In the genomic region with DNA sequence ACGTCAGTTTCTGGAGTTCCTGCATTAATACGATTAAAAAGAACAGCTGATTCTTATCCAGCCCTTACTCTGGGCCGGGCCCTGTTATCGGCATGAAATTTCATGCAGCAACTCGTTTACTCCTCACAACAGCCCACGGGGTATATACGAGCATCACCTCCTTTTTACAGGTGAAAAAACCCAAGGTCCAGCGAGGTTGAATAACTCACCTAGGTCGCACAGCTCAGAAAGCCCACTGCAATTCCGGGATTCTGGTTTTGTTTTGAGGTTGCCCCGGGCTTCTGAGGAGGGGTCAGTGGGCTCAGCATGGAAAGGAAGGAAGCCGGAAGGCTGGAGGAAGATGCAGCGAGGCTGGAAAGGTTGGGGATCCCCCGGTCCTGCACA, we compare ENCODE assay signal across 12 cellular contexts. TPM values are rescaled to one million over a fixed set of nuclear protein-coding genes. Genes with fewer than 3 reads are reported as not detected.
DNase-seq lines count a peak whose midpoint lies in the region; ATAC-seq and TF ChIP-seq lines count a peak whose summit lies in the region.
"Had no signal": no experiment of that assay in that cellular context is flagged by ENCODE, and none has a peak within 500 bp of the region (broad histone marks: within the 10 kb centered on the region; RNA-seq: fewer than 3 reads in every experiment).

No MANE protein-coding gene starts in this region.

- H3K79me2 ChIP-seq in mammary epithelial cell (ENCODE audit: insufficient read depth, low read length): peaks cover 24% of the 10 kb centered on the region

- H3K4me3 ChIP-seq in mammary epithelial cell (replicated peaks in 1 of 3; ENCODE audit: insufficient read depth in 1 of 3, low read depth in 2 of 3, low read length in 3 of 3) (peak overlapping the region; percentile 62 to 78 (median 76)), upper lobe of right lung (peak overlapping the region; percentile 3)
- H3K4me3 ChIP-seq: adrenal gland had no signal

- H3K27me3 ChIP-seq in mammary epithelial cell (ENCODE audit: insufficient read depth, low read length) (no peaks in the 10 kb centered on the region), layer of hippocampus (ENCODE audit: control insufficient read depth, insufficient read depth, low read length) (no peaks in the 10 kb centered on the region), upper lobe of right lung (peaks cover 76% of the 10 kb centered on the region)

- in situ Hi-C loops in mammary epithelial cell (cut with MboI; ENCODE audit: low sequenced_read_pairs in 2 of 2) (no loop called here), ACHN (cut with HindIII; ENCODE audit: low pct_ligation_motif_present, low pct_unique_long_range_greater_than_20kb, low sequenced_read_pairs) (no loop called here)

- BruUV-seq in mammary epithelial cell (replicated peaks; lab: Mats Ljungman, UMichigan): TSS peak; percentile 48

- CTCF ChIA-PET in mammary epithelial cell (lab: Charles Lee; ENCODE audit: low non-redundant PET): no interaction called here

- no peak for ATAC-seq in upper lobe of right lung
- ATAC-seq in HG03097 (IDR thresholded peaks at IDR 0.05; ENCODE audit: low FRiP score, unreplicated experiment): no peak

- no peak for TF ChIP-seq CTCF in mammary epithelial cell (conservative IDR thresholded peaks at IDR 0.05 in 1 of 2, IDR thresholded peaks at IDR 0.05 in 1 of 2; ENCODE audit: extremely low read depth in 1 of 2, insufficient read depth in 1 of 2, low read depth in 1 of 2, low read length in 2 of 2)
- no peak for TF ChIP-seq CTCF in upper lobe of right lung (IDR thresholded peaks at IDR 0.05)

- peak overlapping the region; percentile 66 for H3K27ac ChIP-seq in mammary epithelial cell (ENCODE audit: insufficient read depth, low read depth, low read length)
- peak overlapping the region; percentile 89 for H3K27ac ChIP-seq in layer of hippocampus (ENCODE audit: low read depth, low read length)
- H3K27ac ChIP-seq in upper lobe of right lung: no peak overlapping the region
- H3K27ac ChIP-seq: adrenal gland; BLaER1 treated with 17β-estradiol and CSF1 and Interleukin-3, amounts not matched to agents 10 nM and 100 nM had no signal

- intact Hi-C loops in mammary epithelial cell (cut with micrococcal nuclease) (loop anchor here (1.0 kb wide), 1 partner anchor 31 kb away; no protein-coding TSS in a partner anchor), upper lobe of right lung (cut with DNase I) (no loop called here)

- H4K20me1 ChIP-seq in mammary epithelial cell (ENCODE audit: insufficient read depth, low read length): no peaks in the 10 kb centered on the region

- peak overlapping the region; percentile 92 for H2AFZ ChIP-seq in mammary epithelial cell (ENCODE audit: low read depth, low read length)

- DNase-seq in activated effector memory CD4-positive, alpha-beta T cell treated with Interleukin-2 at 50 U/mL for 16 hours: peak; percentile 1
- DNase-seq in activated effector memory CD4-positive, alpha-beta T cell treated with anti-CD3 and anti-CD28 coated beads, Interleukin-2, amount 50 U/mL, for 16 hours: no peak
- DNase-seq in mammary epithelial cell (peak; percentile 36), upper lobe of right lung (no peak), ACHN (no peak), NCI-H1105 (lab: John Stamatoyannopoulos, UW) (no peak)
- DNase-seq: adrenal gland had no signal

- peak overlapping the region; percentile 55 for H3K9ac ChIP-seq in mammary epithelial cell (ENCODE audit: insufficient read depth, low read length)
- H3K9ac ChIP-seq: BLaER1 treated with 17β-estradiol and CSF1 and Interleukin-3, amounts not matched to agents 10 nM and 100 nM had no signal

- WGBS in mammary epithelial cell (ENCODE audit: low coverage, missing lambda C conversion rate): 0% methylated on average over 13 of the region's 14 CpGs

- H3K4me2 ChIP-seq in mammary epithelial cell (ENCODE audit: insufficient read depth, low read depth, low read length): peak overlapping the region; percentile 86

- dilution Hi-C loops in mammary epithelial cell (cut with HindIII; ENCODE audit: low sequenced_read_pairs): no loop called here

- H3K9me3 ChIP-seq in mammary epithelial cell (replicated peaks; ENCODE audit: insufficient read depth, low read length): no peaks in the 10 kb centered on the region
- no peaks in the 10 kb centered on the region for H3K9me3 ChIP-seq in upper lobe of right lung
- H3K9me3 ChIP-seq: adrenal gland; BLaER1 treated with 17β-estradiol and CSF1 and Interleukin-3, amounts not matched to agents 10 nM and 100 nM had no signal

- no peaks in the 10 kb centered on the region for H3K36me3 ChIP-seq in mammary epithelial cell (ENCODE audit: insufficient read depth, low read length)
- no peaks in the 10 kb centered on the region for H3K36me3 ChIP-seq in upper lobe of right lung
- H3K36me3 ChIP-seq: adrenal gland; BLaER1 treated with 17β-estradiol and CSF1 and Interleukin-3, amounts not matched to agents 10 nM and 100 nM had no signal

- peaks cover 34% of the 10 kb centered on the region for H3K4me1 ChIP-seq in mammary epithelial cell (ENCODE audit: insufficient read depth, low read length)
- H3K4me1 ChIP-seq in upper lobe of right lung: peaks cover 9% of the 10 kb centered on the region
- H3K4me1 ChIP-seq: adrenal gland had no signal

RNA-seq across cellular contexts. Expression of a gene that starts 0.6 kb away (rescaled TPM):
- total RNA-seq in mammary epithelial cell (1 to 10 TPM; 3.3 to 4.4 TPM), upper lobe of right lung (not detected)
- polyA plus RNA-seq in mammary epithelial cell: 1.3 TPM
- not detected for polyA minus RNA-seq in mammary epithelial cell
- total RNA-seq: adrenal gland, glomerular endothelial cell, neural crest cell had no signal
- polyA plus RNA-seq: adrenal gland had no signal

RNA-seq across cellular contexts. Expression of a gene that starts 42.0 kb away (rescaled TPM):
- total RNA-seq in mammary epithelial cell (10 to 100 TPM in 1 of 2 donors, 1 to 10 TPM in 1; 8.8 to 45.1 TPM), upper lobe of right lung (72.8 TPM)
- 25.8 TPM for polyA plus RNA-seq in mammary epithelial cell
- polyA minus RNA-seq in mammary epithelial cell: 58.1 TPM

RNA-seq across cellular contexts. Expression of a gene that starts 51.2 kb away (rescaled TPM):
- total RNA-seq in mammary epithelial cell (1 to 10 TPM; 6.7 to 9.9 TPM), upper lobe of right lung (7.6 TPM)
- polyA plus RNA-seq in mammary epithelial cell: 7.2 TPM
- polyA minus RNA-seq in mammary epithelial cell: 38.1 TPM

Comparison
In these comparisons a context has a peak if more than half of its experiments do, and no peak if none do; other contexts are left out.
1. DNase-seq: peak in activated effector memory CD4-positive, alpha-beta T cell treated with Interleukin-2 at 50 U/mL for 16 hours (single experiment) and mammary epithelial cell (single experiment); none in activated effector memory CD4-positive, alpha-beta T cell treated with anti-CD3 and anti-CD28 coated beads, Interleukin-2, amount 50 U/mL, for 16 hours (single experiment), upper lobe of right lung (single experiment), ACHN (single experiment) and NCI-H1105 (single experiment).